23 cellular contexts compared by ENCODE assay signal in genomic region chr1:63922848-63923247, GRCh38.
DNase-seq lines count a peak whose midpoint lies in the region; ATAC-seq and TF ChIP-seq lines count a peak whose summit lies in the region.
"Had no signal": no experiment of that assay in that cellular context is flagged by ENCODE, and none has a peak within 500 bp of the region (broad histone marks: within the 10 kb centered on the region; RNA-seq: fewer than 3 reads in every experiment).

No MANE protein-coding gene starts in this region.

- H3K9me3 ChIP-seq in trophoblast cell (ENCODE audit: insufficient read depth, low read depth, low read length), result no peaks in the 10 kb centered on the region
- no peaks in the 10 kb centered on the region for H3K9me3 ChIP-seq in CD4-positive, alpha-beta memory T cell (ENCODE audit: control insufficient read depth in 1 of 2, low read length in 2 of 2)
- H3K9me3 ChIP-seq in CD8-positive, alpha-beta memory T cell (ENCODE audit: low read length), result no peaks in the 10 kb centered on the region
- H3K9me3 ChIP-seq: tibial nerve had no signal

- H2AK5ac ChIP-seq in trophoblast cell (ENCODE audit: low read length), result peak overlapping the region; percentile 84

- no peak overlapping the region for H3K27ac Mint-ChIP-seq in CD4-positive, alpha-beta memory T cell
- no peak overlapping the region for H3K27ac Mint-ChIP-seq in CD8-positive, alpha-beta memory T cell
- H3K27ac Mint-ChIP-seq: activated CD4-positive, alpha-beta T cell treated with anti-CD3 and anti-CD28 coated beads, Interleukin-2, amount 10 ng/mL, durations not matched to agents 24 days and 14 days; activated naive CD8-positive, alpha-beta T cell treated with anti-CD3 and anti-CD28 coated beads, Interleukin-2, amount 50 U/mL, for 24 hours; HFFc6; naive thymus-derived CD4-positive, alpha-beta T cell had no signal

- H3K18ac ChIP-seq in trophoblast cell (ENCODE audit: low read length), result peak overlapping the region; percentile 72

- peak overlapping the region; percentile 69 for H2BK120ac ChIP-seq in trophoblast cell (ENCODE audit: insufficient read depth, low read length, poor library complexity)

- POLR2A ChIA-PET in CD4-positive, alpha-beta memory T cell (lab: Charles Lee; ENCODE audit: partially characterized antibody), result no interaction called here
- POLR2A ChIA-PET in HEK293T (lab: Yijun Ruan, JAX), result no interaction called here
- POLR2A ChIA-PET in CD8-positive, alpha-beta memory T cell (lab: Charles Lee), result no interaction called here

- H3K4me1 ChIP-seq in trophoblast cell (ENCODE audit: control insufficient read depth in 1 of 2, insufficient read depth in 2 of 2, low read length in 2 of 2), result peaks cover 23% of the 10 kb centered on the region in 2 experiments
- H3K4me1 ChIP-seq in CD4-positive, alpha-beta memory T cell (ENCODE audit: insufficient read depth, low read length), result no peaks in the 10 kb centered on the region
- H3K4me1 ChIP-seq in CD8-positive, alpha-beta memory T cell (ENCODE audit: insufficient read depth, low read length), result no peaks in the 10 kb centered on the region

- peak overlapping the region; percentile 57 for H2BK5ac ChIP-seq in trophoblast cell (ENCODE audit: low read depth, low read length, poor library complexity)

- H4K12ac ChIP-seq in trophoblast cell (ENCODE audit: low read depth, low read length), result peak overlapping the region; percentile 18

- ATAC-seq in GM21526 (IDR thresholded peaks at IDR 0.05; ENCODE audit: low FRiP score, unreplicated experiment), result no peak
- ATAC-seq: activated naive CD8-positive, alpha-beta T cell treated with anti-CD3 and anti-CD28 coated beads, Interleukin-2, amount 50 U/mL, for 24 hours; naive thymus-derived CD4-positive, alpha-beta T cell had no signal

- peak overlapping the region; percentile 45 for H4K91ac ChIP-seq in trophoblast cell (ENCODE audit: low read depth, low read length)

- H3K36me3 Mint-ChIP-seq in CD4-positive, alpha-beta memory T cell, result no peaks in the 10 kb centered on the region
- no peaks in the 10 kb centered on the region for H3K36me3 Mint-ChIP-seq in CD8-positive, alpha-beta memory T cell
- H3K36me3 Mint-ChIP-seq: naive thymus-derived CD4-positive, alpha-beta T cell had no signal

- no peaks in the 10 kb centered on the region for H3K27me3 ChIP-seq in trophoblast cell (ENCODE audit: insufficient read depth, low read length)
- H3K27me3 ChIP-seq in CD4-positive, alpha-beta memory T cell (ENCODE audit: insufficient read depth, low read length), result no peaks in the 10 kb centered on the region
- no peaks in the 10 kb centered on the region for H3K27me3 ChIP-seq in CD8-positive, alpha-beta memory T cell (ENCODE audit: insufficient read depth, low read length, poor library complexity, severe bottlenecking)
- H3K27me3 ChIP-seq: dorsolateral prefrontal cortex, tibial nerve had no signal

- no peaks in the 10 kb centered on the region for H3K4me1 Mint-ChIP-seq in CD4-positive, alpha-beta memory T cell
- H3K4me1 Mint-ChIP-seq in CD8-positive, alpha-beta memory T cell, result no peaks in the 10 kb centered on the region
- H3K4me1 Mint-ChIP-seq: activated CD4-positive, alpha-beta T cell treated with anti-CD3 and anti-CD28 coated beads, Interleukin-2, amount 10 ng/mL, durations not matched to agents 24 days and 14 days; activated naive CD8-positive, alpha-beta T cell treated with anti-CD3 and anti-CD28 coated beads, Interleukin-2, amount 50 U/mL, for 24 hours had no signal

- H3K4ac ChIP-seq in trophoblast cell (ENCODE audit: low read depth, low read length), result peak overlapping the region; percentile 67

- H2BK12ac ChIP-seq in trophoblast cell (ENCODE audit: low read length), result peak overlapping the region; percentile 89

- peak overlapping the region; percentile 7 for H4K8ac ChIP-seq in trophoblast cell (ENCODE audit: low read depth, low read length)

- no peak overlapping the region for H2AFZ ChIP-seq in trophoblast cell (ENCODE audit: insufficient read depth, low read length, poor library complexity)

- peaks cover 9% of the 10 kb centered on the region for H3K79me2 ChIP-seq in trophoblast cell (ENCODE audit: control insufficient read depth, insufficient read depth, low read length, poor library complexity)

- intact Hi-C loops in cardiac septum (cut with DNase I), result loop anchor here (2.0 to 5.0 kb wide), 4 partner anchors 120 to 224 kb away; partner anchors contain the start of gene ROR1
- intact Hi-C loops in CD4-positive, alpha-beta memory T cell (cut with micrococcal nuclease), result no loop called here

- no peak overlapping the region for H3K9ac ChIP-seq in trophoblast cell (ENCODE audit: low read length)

- H3K27ac ChIP-seq in trophoblast cell (ENCODE audit: low read depth, low read length), result no peak overlapping the region
- no peak overlapping the region for H3K27ac ChIP-seq in CD4-positive, alpha-beta memory T cell (ENCODE audit: low read depth, low read length)
- H3K27ac ChIP-seq in CD8-positive, alpha-beta memory T cell (ENCODE audit: low read depth, low read length), result no peak overlapping the region
- H3K27ac ChIP-seq: 22Rv1, tibial nerve had no signal

- H3K23ac ChIP-seq in trophoblast cell (ENCODE audit: low read length), result no peak overlapping the region

- no peak overlapping the region for H3K4me3 Mint-ChIP-seq in CD4-positive, alpha-beta memory T cell
- no peak overlapping the region for H3K4me3 Mint-ChIP-seq in CD8-positive, alpha-beta memory T cell
- H3K4me3 Mint-ChIP-seq: activated CD4-positive, alpha-beta T cell treated with anti-CD3 and anti-CD28 coated beads, Interleukin-2, amount 10 ng/mL, durations not matched to agents 24 days and 14 days; activated naive CD8-positive, alpha-beta T cell treated with anti-CD3 and anti-CD28 coated beads, Interleukin-2, amount 50 U/mL, for 24 hours; HFFc6; naive thymus-derived CD4-positive, alpha-beta T cell had no signal

- no CpG with 5 or more reads among the region's 6 CpGs for WGBS in trophoblast cell (ENCODE audit: extremely low coverage, insufficient coverage, insufficient read length)

- H3K4me3 ChIP-seq in trophoblast cell (ENCODE audit: low read depth, low read length), result no peak overlapping the region
- H3K4me3 ChIP-seq in CD4-positive, alpha-beta memory T cell (ENCODE audit: low read length in 2 of 2), result no peak overlapping the region
- H3K4me3 ChIP-seq in CD8-positive, alpha-beta memory T cell (ENCODE audit: low read length), result no peak overlapping the region
- H3K4me3 ChIP-seq: dorsolateral prefrontal cortex, tibial nerve had no signal

- no peak overlapping the region for H3K4me2 ChIP-seq in trophoblast cell (ENCODE audit: low read length)

- H3K27me3 Mint-ChIP-seq in CD4-positive, alpha-beta memory T cell, result peaks cover 0 to 5% of the 10 kb centered on the region in 2 donors
- H3K27me3 Mint-ChIP-seq in CD8-positive, alpha-beta memory T cell, result peaks cover 0 to 8% of the 10 kb centered on the region in 2 donors
- H3K27me3 Mint-ChIP-seq: activated CD4-positive, alpha-beta T cell treated with anti-CD3 and anti-CD28 coated beads, Interleukin-2, amount 10 ng/mL, durations not matched to agents 24 days and 14 days; activated naive CD8-positive, alpha-beta T cell treated with anti-CD3 and anti-CD28 coated beads, Interleukin-2, amount 50 U/mL, for 24 hours; naive thymus-derived CD4-positive, alpha-beta T cell had no signal

- H3K36me3 ChIP-seq in trophoblast cell (ENCODE audit: control insufficient read depth in 1 of 2, insufficient read depth in 2 of 2, low read length in 2 of 2), result no peaks in the 10 kb centered on the region
- no peaks in the 10 kb centered on the region for H3K36me3 ChIP-seq in CD4-positive, alpha-beta memory T cell (ENCODE audit: insufficient read depth, low read length)
- no peaks in the 10 kb centered on the region for H3K36me3 ChIP-seq in CD8-positive, alpha-beta memory T cell (ENCODE audit: insufficient read depth, low read length)
- H3K36me3 ChIP-seq: tibial nerve had no signal

- H3K79me1 ChIP-seq in trophoblast cell (ENCODE audit: low read length), result peaks cover 24% of the 10 kb centered on the region

- DNase-seq in NCI-H2227 (lab: John Stamatoyannopoulos, UW; ENCODE audit: unreplicated experiment) (peak; percentile 5), NCI-H2227 treated with DMSO at 0.1 percent for 48 hours (lab: John Stamatoyannopoulos, UW) (no peak), cardiac septum (ENCODE audit: low spot score) (peak; percentile 85), trophoblast cell (no peak), HEK293T (ENCODE audit: extremely low spot score) (no peak)
- DNase-seq in CD4-positive, alpha-beta memory T cell, result no peak
- DNase-seq in CD8-positive, alpha-beta memory T cell, result no peak
- DNase-seq: activated CD4-positive, alpha-beta T cell treated with anti-CD3 and anti-CD28 coated beads, Interleukin-2, amount 10 ng/mL, durations not matched to agents 24 days and 14 days; activated effector memory CD4-positive, alpha-beta T cell treated with Interleukin-2 at 50 U/mL for 16 hours; activated naive CD8-positive, alpha-beta T cell treated with anti-CD3 and anti-CD28 coated beads, Interleukin-2, amount 50 U/mL, for 24 hours; AML-193; HFFc6; hypothalamus; naive thymus-derived CD4-positive, alpha-beta T cell; NCI-H1436 treated with DMSO at 0.1 percent for 48 hours; NCI-H2171; NCI-H526 treated with DMSO at 0.1 percent for 48 hours; stimulated activated CD4-positive, alpha-beta T cell treated with anti-CD3 and anti-CD28 coated beads, Interleukin-2, amount 100 ng/mL, for 24 hours; stimulated activated naive CD4-positive, alpha-beta T cell treated with Interleukin-2 at 50 U/mL for 16 hours had no signal

- no peaks in the 10 kb centered on the region for H3K9me3 Mint-ChIP-seq in CD4-positive, alpha-beta memory T cell
- H3K9me3 Mint-ChIP-seq in CD8-positive, alpha-beta memory T cell, result no peaks in the 10 kb centered on the region
- H3K9me3 Mint-ChIP-seq: activated CD4-positive, alpha-beta T cell treated with anti-CD3 and anti-CD28 coated beads, Interleukin-2, amount 10 ng/mL, durations not matched to agents 24 days and 14 days; activated naive CD8-positive, alpha-beta T cell treated with anti-CD3 and anti-CD28 coated beads, Interleukin-2, amount 50 U/mL, for 24 hours had no signal

- CTCF ChIA-PET in CD4-positive, alpha-beta memory T cell (lab: Charles Lee; ENCODE audit: partially characterized antibody), result no interaction called here
- CTCF ChIA-PET in HEK293T (lab: Yijun Ruan, JAX), result interaction anchor here (1.0 to 2.3 kb wide), 4 partner anchors 13 to 231 kb away, joined by 3 to 10 read pairs (median 4); no protein-coding TSS in a partner anchor
- CTCF ChIA-PET in CD8-positive, alpha-beta memory T cell (lab: Charles Lee), result interaction anchor here (1.5 kb wide), 1 partner anchor 14 kb away, joined by 3 read pairs; no protein-coding TSS in a partner anchor

- H3K14ac ChIP-seq in trophoblast cell (ENCODE audit: low read length), result peak overlapping the region; percentile 79

TF ChIP-seq in HEK293T, 16 proteins besides CTCF, POLR2A, EP300 and RAD21 (continues in another document):
- TF ChIP-seq FOXM1 (IDR thresholded peaks at IDR 0.05; ENCODE audit: borderline replicate concordance) (no peak), HDGF (IDR thresholded peaks at IDR 0.05; ENCODE audit: borderline replicate concordance) (no peak), ARNT (IDR thresholded peaks at IDR 0.05) (no peak), LEF1 (IDR thresholded peaks at IDR 0.05; ENCODE audit: borderline replicate concordance) (no peak), CTBP1 (IDR thresholded peaks at IDR 0.05; ENCODE audit: borderline replicate concordance) (no peak)

Comparison
In these comparisons a context has a peak if more than half of its experiments do, and no peak if none do; other contexts are left out.
1. DNase-seq: peak in NCI-H2227 (single experiment) and cardiac septum (single experiment); none in NCI-H2227 treated with DMSO at 0.1 percent for 48 hours (single experiment), trophoblast cell (0 of 2), CD4-positive, alpha-beta memory T cell (0 of 5), HEK293T (single experiment) and CD8-positive, alpha-beta memory T cell (0 of 5).